ENCODE assay signal across 19 cellular contexts in the genomic region with DNA sequence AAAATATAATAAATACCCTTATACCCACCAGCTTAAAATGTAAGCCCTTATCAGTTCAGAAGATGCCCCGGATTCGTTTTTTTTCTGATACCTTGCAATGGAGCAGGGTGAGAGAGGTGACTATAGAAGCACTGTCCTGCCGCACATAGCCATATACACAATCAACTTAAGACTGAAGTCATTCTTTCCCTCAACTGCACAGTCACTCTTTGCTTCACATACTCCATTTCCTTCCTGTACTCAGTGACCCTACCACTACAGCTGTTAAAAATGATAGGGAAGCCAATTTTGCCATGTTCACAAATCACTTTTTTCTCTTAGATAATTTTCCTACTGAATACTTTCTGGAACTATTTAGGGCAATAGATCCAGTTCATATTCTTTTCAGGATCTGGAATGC.
DNase-seq lines count a peak whose midpoint lies in the region; ATAC-seq and TF ChIP-seq lines count a peak whose summit lies in the region.
"Had no signal": no experiment of that assay in that cellular context is flagged by ENCODE, and none has a peak within 500 bp of the region (broad histone marks: within the 10 kb centered on the region; RNA-seq: fewer than 3 reads in every experiment).

No MANE protein-coding gene starts in this region.

- intact Hi-C loops in breast epithelium (cut with DNase I; ENCODE audit: low total_unique reads) = loop anchor here (5.0 kb wide), 1 partner anchor 1268 kb away; no protein-coding TSS in a partner anchor

- peaks cover 15 to 52% (median 33%) of the 10 kb centered on the region in 10 experiments for H3K4me1 ChIP-seq in BLaER1 treated with 17β-estradiol and CSF1 and Interleukin-3, amounts not matched to agents 10 nM and 100 nM
- H3K4me1 ChIP-seq in breast epithelium = no peaks in the 10 kb centered on the region
- H3K4me1 ChIP-seq: BE2C, body of pancreas had no signal

- no peak for TF ChIP-seq CTCF in breast epithelium (IDR thresholded peaks at IDR 0.05)

- H3K9me3 ChIP-seq in BLaER1 treated with 17β-estradiol and CSF1 and Interleukin-3, amounts not matched to agents 10 nM and 100 nM (replicated peaks in 1 of 11) = no peaks in the 10 kb centered on the region
- H3K9me3 ChIP-seq in breast epithelium = no peaks in the 10 kb centered on the region
- H3K9me3 ChIP-seq: BE2C, body of pancreas had no signal

- peaks cover 0 to 50% (median 15%) of the 10 kb centered on the region in 11 experiments; a peak in 13 of 22 replicates for H3K27me3 ChIP-seq in BLaER1 treated with 17β-estradiol and CSF1 and Interleukin-3, amounts not matched to agents 10 nM and 100 nM
- no peaks in the 10 kb centered on the region for H3K27me3 ChIP-seq in breast epithelium
- H3K27me3 ChIP-seq: BE2C, body of pancreas had no signal

- peak overlapping the region; percentile 21 to 92 (median 59); a peak in 19 of 22 replicates for H3K4me2 ChIP-seq in BLaER1 treated with 17β-estradiol and CSF1 and Interleukin-3, amounts not matched to agents 10 nM and 100 nM

- H3K27ac ChIP-seq in BLaER1 treated with 17β-estradiol and CSF1 and Interleukin-3, amounts not matched to agents 10 nM and 100 nM = peak overlapping the region in 1 of 11 experiments; percentile 19; a peak in 2 of 22 replicates
- H3K27ac ChIP-seq in breast epithelium = no peak overlapping the region
- H3K27ac ChIP-seq: body of pancreas, HL-60 had no signal

- ATAC-seq in GM18907 (IDR thresholded peaks at IDR 0.05; ENCODE audit: unreplicated experiment) = peak; percentile 85
- ATAC-seq in HG02885 (IDR thresholded peaks at IDR 0.05; ENCODE audit: poor library complexity, unreplicated experiment) = peak; percentile 63
- ATAC-seq in GM21381 (IDR thresholded peaks at IDR 0.05; ENCODE audit: unreplicated experiment) = no peak
- ATAC-seq: body of pancreas; naive thymus-derived CD8-positive, alpha-beta T cell had no signal

- H4K20me1 ChIP-seq in BLaER1 treated with 17β-estradiol and CSF1 and Interleukin-3, amounts not matched to agents 10 nM and 100 nM = peaks cover 0 to 16% (median 0%) of the 10 kb centered on the region in 11 experiments; a peak in 6 of 22 replicates

- H3K4me3 ChIP-seq in BLaER1 treated with 17β-estradiol and CSF1 and Interleukin-3, amounts not matched to agents 10 nM and 100 nM = no peak overlapping the region
- no peak overlapping the region for H3K4me3 ChIP-seq in breast epithelium
- H3K4me3 ChIP-seq: body of pancreas had no signal

- no peak overlapping the region for H3K9ac ChIP-seq in BLaER1 treated with 17β-estradiol and CSF1 and Interleukin-3, amounts not matched to agents 10 nM and 100 nM

- TF ChIP-seq POLR2A in breast epithelium (IDR thresholded peaks at IDR 0.05) = no peak

- H3K36me3 ChIP-seq in BLaER1 treated with 17β-estradiol and CSF1 and Interleukin-3, amounts not matched to agents 10 nM and 100 nM = peaks cover 0 to 2% (median 0%) of the 10 kb centered on the region in 11 experiments; a peak in 1 of 22 replicates
- H3K36me3 ChIP-seq in breast epithelium = no peaks in the 10 kb centered on the region

- DNase-seq in NAMALWA (ENCODE audit: low spot score) = peak; percentile 7
- no peak for DNase-seq in breast epithelium (ENCODE audit: low spot score in 2 of 2)
- no peak for DNase-seq in activated T-cell treated with anti-CD3 and anti-CD28 coated beads for 4 hours
- no peak for DNase-seq in HuH-7.5 (ENCODE audit: low spot score)
- DNase-seq: activated CD4-positive, alpha-beta T cell treated with anti-CD3 and anti-CD28 coated beads for 48 hours; activated effector memory CD4-positive, alpha-beta T cell treated with Interleukin-2 at 50 U/mL for 16 hours; BE2C; body of pancreas; glutamatergic neuron; GOT3; naive thymus-derived CD8-positive, alpha-beta T cell; NCI-H2171 treated with DMSO at 0.1 percent for 48 hours; stimulated activated CD4-positive, alpha-beta T cell treated with anti-CD3 and anti-CD28 coated beads, Interleukin-4, amount 100 ng/mL, for 1 hour; SW 1271 had no signal
